In the genomic region with DNA sequence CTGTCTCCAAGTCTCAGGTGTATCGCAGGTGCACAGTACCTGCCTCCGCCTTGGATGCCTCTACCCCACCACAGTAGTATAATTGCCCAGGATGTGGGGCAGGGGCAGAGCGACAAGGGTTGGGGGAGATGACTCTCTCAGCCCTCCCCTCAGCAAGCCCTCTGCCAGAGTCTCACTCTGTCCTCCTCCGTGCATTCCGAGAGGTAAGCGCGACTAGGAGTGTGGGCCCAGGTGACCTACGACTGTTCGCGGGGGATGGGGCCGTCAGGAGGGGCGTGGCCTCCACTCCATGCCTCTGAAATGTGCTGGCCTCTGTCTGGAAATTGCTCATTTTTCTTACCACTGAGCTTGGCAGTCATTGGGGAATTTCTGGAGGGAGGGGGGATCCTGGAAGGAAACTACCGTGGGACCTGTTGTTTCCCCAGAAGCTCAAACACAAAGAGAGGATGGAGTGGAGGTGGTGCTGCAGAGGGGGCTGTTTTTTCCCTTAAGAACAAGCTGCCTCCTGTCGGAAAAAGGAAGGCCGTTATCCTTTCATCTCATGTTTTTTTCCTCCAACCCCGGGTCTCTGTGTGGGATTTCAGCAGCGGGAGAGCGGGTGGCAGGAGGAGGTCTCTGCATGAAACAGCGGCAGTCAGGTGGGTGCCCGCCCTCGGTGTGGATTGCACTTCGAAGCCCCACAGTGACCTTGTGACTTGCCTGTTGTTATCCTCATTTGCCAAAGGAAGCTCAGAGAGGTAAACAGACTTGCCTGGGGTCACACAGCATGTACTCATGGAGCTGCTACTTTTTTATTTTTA, we compare ENCODE assay signal across 1 cellular context.
A peak's percentile ranks its signal among the peaks of the same experiment; 100 is the strongest.
TF ChIP-seq lines count a peak whose summit lies in the region.

No MANE protein-coding gene starts in this region.

TF ChIP-seq in HepG2, 621 proteins besides CTCF, POLR2A, EP300 and RAD21 (continues in another document):
- TF ChIP-seq GATAD2A (CRISPR knock-in tag; IDR thresholded peaks at IDR 0.05), result no peak
- 0 out of 2 replicates have a peak, but pooled peaks have one; percentile 32 for TF ChIP-seq CSRNP1 (CRISPR knock-in tag; IDR thresholded peaks at IDR 0.05)
- no peak; the same call in 1 of the 2 replicates for TF ChIP-seq CCDC6 (CRISPR knock-in tag; IDR thresholded peaks at IDR 0.05)
- peak; percentile 41 for TF ChIP-seq TEAD3 (CRISPR knock-in tag; optimal IDR thresholded peaks at IDR 0.05; ENCODE audit: borderline replicate concordance)
- peak; percentile 87 for TF ChIP-seq ZMYM3 (CRISPR knock-in tag; IDR thresholded peaks at IDR 0.05)
- TF ChIP-seq, protein P1, sequence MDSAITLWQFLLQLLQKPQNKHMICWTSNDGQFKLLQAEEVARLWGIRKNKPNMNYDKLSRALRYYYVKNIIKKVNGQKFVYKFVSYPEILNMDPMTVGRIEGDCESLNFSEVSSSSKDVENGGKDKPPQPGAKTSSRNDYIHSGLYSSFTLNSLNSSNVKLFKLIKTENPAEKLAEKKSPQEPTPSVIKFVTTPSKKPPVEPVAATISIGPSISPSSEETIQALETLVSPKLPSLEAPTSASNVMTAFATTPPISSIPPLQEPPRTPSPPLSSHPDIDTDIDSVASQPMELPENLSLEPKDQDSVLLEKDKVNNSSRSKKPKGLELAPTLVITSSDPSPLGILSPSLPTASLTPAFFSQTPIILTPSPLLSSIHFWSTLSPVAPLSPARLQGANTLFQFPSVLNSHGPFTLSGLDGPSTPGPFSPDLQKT (CRISPR knock-in tag; IDR thresholded peaks at IDR 0.05; ENCODE audit: borderline replicate concordance), result no peak
- TF ChIP-seq MAFK (conservative IDR thresholded peaks at IDR 0.05 in 1 of 2, IDR thresholded peaks at IDR 0.05 in 1 of 2; ENCODE audit: low read length in 2 of 2), result no peak
- TF ChIP-seq ZNF501 (CRISPR knock-in tag; IDR thresholded peaks at IDR 0.05), result peak; percentile 15; the same call in 1 of the 2 replicates
- TF ChIP-seq, protein P2, sequence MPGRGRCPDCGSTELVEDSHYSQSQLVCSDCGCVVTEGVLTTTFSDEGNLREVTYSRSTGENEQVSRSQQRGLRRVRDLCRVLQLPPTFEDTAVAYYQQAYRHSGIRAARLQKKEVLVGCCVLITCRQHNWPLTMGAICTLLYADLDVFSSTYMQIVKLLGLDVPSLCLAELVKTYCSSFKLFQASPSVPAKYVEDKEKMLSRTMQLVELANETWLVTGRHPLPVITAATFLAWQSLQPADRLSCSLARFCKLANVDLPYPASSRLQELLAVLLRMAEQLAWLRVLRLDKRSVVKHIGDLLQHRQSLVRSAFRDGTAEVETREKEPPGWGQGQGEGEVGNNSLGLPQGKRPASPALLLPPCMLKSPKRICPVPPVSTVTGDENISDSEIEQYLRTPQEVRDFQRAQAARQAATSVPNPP (CRISPR knock-in tag; IDR thresholded peaks at IDR 0.05), result no peak
- TF ChIP-seq CCAR2 (optimal IDR thresholded peaks at IDR 0.05; ENCODE audit: low read depth, low read length), result no peak
- TF ChIP-seq, protein P3, sequence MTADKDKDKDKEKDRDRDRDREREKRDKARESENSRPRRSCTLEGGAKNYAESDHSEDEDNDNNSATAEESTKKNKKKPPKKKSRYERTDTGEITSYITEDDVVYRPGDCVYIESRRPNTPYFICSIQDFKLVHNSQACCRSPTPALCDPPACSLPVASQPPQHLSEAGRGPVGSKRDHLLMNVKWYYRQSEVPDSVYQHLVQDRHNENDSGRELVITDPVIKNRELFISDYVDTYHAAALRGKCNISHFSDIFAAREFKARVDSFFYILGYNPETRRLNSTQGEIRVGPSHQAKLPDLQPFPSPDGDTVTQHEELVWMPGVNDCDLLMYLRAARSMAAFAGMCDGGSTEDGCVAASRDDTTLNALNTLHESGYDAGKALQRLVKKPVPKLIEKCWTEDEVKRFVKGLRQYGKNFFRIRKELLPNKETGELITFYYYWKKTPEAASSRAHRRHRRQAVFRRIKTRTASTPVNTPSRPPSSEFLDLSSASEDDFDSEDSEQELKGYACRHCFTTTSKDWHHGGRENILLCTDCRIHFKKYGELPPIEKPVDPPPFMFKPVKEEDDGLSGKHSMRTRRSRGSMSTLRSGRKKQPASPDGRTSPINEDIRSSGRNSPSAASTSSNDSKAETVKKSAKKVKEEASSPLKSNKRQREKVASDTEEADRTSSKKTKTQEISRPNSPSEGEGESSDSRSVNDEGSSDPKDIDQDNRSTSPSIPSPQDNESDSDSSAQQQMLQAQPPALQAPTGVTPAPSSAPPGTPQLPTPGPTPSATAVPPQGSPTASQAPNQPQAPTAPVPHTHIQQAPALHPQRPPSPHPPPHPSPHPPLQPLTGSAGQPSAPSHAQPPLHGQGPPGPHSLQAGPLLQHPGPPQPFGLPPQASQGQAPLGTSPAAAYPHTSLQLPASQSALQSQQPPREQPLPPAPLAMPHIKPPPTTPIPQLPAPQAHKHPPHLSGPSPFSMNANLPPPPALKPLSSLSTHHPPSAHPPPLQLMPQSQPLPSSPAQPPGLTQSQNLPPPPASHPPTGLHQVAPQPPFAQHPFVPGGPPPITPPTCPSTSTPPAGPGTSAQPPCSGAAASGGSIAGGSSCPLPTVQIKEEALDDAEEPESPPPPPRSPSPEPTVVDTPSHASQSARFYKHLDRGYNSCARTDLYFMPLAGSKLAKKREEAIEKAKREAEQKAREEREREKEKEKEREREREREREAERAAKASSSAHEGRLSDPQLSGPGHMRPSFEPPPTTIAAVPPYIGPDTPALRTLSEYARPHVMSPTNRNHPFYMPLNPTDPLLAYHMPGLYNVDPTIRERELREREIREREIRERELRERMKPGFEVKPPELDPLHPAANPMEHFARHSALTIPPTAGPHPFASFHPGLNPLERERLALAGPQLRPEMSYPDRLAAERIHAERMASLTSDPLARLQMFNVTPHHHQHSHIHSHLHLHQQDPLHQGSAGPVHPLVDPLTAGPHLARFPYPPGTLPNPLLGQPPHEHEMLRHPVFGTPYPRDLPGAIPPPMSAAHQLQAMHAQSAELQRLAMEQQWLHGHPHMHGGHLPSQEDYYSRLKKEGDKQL (CRISPR knock-in tag; IDR thresholded peaks at IDR 0.05; ENCODE audit: low read depth), result no peak
- no peak for TF ChIP-seq SP140L (CRISPR knock-in tag; IDR thresholded peaks at IDR 0.05; ENCODE audit: borderline replicate concordance)
- TF ChIP-seq MLX (CRISPR knock-in tag; IDR thresholded peaks at IDR 0.05), result no peak
- TF ChIP-seq, protein P4, sequence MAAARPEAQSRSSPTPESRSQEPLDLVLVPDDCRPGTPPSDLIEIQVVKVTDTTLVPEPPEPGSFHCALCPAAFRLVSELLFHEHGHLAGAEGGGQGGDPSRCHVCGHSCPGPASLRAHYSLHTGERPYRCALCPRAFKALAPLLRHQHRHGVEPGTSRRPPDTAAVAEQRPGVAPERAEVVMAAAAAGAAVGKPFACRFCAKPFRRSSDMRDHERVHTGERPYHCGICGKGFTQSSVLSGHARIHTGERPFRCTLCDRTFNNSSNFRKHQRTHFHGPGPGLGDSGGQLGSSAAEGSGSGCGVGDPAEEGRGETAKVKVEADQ (CRISPR knock-in tag; IDR thresholded peaks at IDR 0.05; ENCODE audit: borderline replicate concordance), result no peak
- peak; percentile 67 for TF ChIP-seq ZFP36 (IDR thresholded peaks at IDR 0.05; ENCODE audit: borderline replicate concordance, low read depth, low read length, partially characterized antibody)
- TF ChIP-seq, protein P5, sequence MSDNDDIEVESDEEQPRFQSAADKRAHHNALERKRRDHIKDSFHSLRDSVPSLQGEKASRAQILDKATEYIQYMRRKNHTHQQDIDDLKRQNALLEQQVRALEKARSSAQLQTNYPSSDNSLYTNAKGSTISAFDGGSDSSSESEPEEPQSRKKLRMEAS (IDR thresholded peaks at IDR 0.05), result peak; percentile 7
- TF ChIP-seq ZFP90 (CRISPR knock-in tag; IDR thresholded peaks at IDR 0.05; ENCODE audit: borderline replicate concordance), result no peak
- peak; percentile 19; the same call in 1 of the 2 replicates for TF ChIP-seq ZFP91 (CRISPR knock-in tag; IDR thresholded peaks at IDR 0.05; ENCODE audit: borderline replicate concordance)
- TF ChIP-seq, protein P6, sequence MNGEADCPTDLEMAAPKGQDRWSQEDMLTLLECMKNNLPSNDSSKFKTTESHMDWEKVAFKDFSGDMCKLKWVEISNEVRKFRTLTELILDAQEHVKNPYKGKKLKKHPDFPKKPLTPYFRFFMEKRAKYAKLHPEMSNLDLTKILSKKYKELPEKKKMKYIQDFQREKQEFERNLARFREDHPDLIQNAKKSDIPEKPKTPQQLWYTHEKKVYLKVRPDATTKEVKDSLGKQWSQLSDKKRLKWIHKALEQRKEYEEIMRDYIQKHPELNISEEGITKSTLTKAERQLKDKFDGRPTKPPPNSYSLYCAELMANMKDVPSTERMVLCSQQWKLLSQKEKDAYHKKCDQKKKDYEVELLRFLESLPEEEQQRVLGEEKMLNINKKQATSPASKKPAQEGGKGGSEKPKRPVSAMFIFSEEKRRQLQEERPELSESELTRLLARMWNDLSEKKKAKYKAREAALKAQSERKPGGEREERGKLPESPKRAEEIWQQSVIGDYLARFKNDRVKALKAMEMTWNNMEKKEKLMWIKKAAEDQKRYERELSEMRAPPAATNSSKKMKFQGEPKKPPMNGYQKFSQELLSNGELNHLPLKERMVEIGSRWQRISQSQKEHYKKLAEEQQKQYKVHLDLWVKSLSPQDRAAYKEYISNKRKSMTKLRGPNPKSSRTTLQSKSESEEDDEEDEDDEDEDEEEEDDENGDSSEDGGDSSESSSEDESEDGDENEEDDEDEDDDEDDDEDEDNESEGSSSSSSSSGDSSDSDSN (CRISPR knock-in tag; IDR thresholded peaks at IDR 0.05), result no peak
- no peak for TF ChIP-seq ZFX (CRISPR knock-in tag; IDR thresholded peaks at IDR 0.05; ENCODE audit: low read depth)
- 0 out of 2 replicates have a peak, but pooled peaks have one; percentile 5 for TF ChIP-seq EED (CRISPR knock-in tag; IDR thresholded peaks at IDR 0.05)
- TF ChIP-seq MAZ (IDR thresholded peaks at IDR 0.05; ENCODE audit: borderline replicate concordance, low read depth, low read length), result 0 out of 2 replicates have a peak, but pooled peaks have one; percentile 11
- no peak for TF ChIP-seq MAZ (CRISPR knock-in tag; IDR thresholded peaks at IDR 0.05; ENCODE audit: low read depth)
- no peak for TF ChIP-seq NONO (IDR thresholded peaks at IDR 0.05)
- no peak for TF ChIP-seq NONO (CRISPR knock-in tag; conservative IDR thresholded peaks at IDR 0.05)
- peak; percentile 98 for TF ChIP-seq ZNF768 (CRISPR knock-in tag; IDR thresholded peaks at IDR 0.05)
- TF ChIP-seq ZNF232 (CRISPR knock-in tag; IDR thresholded peaks at IDR 0.05; ENCODE audit: borderline replicate concordance), result no peak
- TF ChIP-seq, protein P7, sequence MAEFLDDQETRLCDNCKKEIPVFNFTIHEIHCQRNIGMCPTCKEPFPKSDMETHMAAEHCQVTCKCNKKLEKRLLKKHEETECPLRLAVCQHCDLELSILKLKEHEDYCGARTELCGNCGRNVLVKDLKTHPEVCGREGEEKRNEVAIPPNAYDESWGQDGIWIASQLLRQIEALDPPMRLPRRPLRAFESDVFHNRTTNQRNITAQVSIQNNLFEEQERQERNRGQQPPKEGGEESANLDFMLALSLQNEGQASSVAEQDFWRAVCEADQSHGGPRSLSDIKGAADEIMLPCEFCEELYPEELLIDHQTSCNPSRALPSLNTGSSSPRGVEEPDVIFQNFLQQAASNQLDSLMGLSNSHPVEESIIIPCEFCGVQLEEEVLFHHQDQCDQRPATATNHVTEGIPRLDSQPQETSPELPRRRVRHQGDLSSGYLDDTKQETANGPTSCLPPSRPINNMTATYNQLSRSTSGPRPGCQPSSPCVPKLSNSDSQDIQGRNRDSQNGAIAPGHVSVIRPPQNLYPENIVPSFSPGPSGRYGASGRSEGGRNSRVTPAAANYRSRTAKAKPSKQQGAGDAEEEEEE (CRISPR knock-in tag; IDR thresholded peaks at IDR 0.05; ENCODE audit: borderline replicate concordance), result 0 out of 2 replicates have a peak, but pooled peaks have one; percentile 12
- peak; percentile 31; the same call in 1 of the 2 replicates for TF ChIP-seq SAP130 (CRISPR knock-in tag; IDR thresholded peaks at IDR 0.05; ENCODE audit: low read depth)
- peak; percentile 40; the same call in 1 of the 2 replicates for TF ChIP-seq KDM1A (CRISPR knock-in tag; IDR thresholded peaks at IDR 0.05)
- 0 out of 2 replicates have a peak, but pooled peaks have one; percentile 35 for TF ChIP-seq GLI4 (CRISPR knock-in tag; IDR thresholded peaks at IDR 0.05; ENCODE audit: borderline replicate concordance)
- 0 out of 2 replicates have a peak, but pooled peaks have one; percentile 12 for TF ChIP-seq FOSL2 (CRISPR knock-in tag; IDR thresholded peaks at IDR 0.05)
- TF ChIP-seq MXI1 (IDR thresholded peaks at IDR 0.05; ENCODE audit: borderline replicate concordance, low read depth, low read length), result no peak
- TF ChIP-seq SP1 (IDR thresholded peaks at IDR 0.05), result no peak
- TF ChIP-seq SP1 (CRISPR knock-in tag; IDR thresholded peaks at IDR 0.05), result peak; percentile 30; the same call in 1 of the 2 replicates
- no peak for TF ChIP-seq ZNF577 (CRISPR knock-in tag; IDR thresholded peaks at IDR 0.05; ENCODE audit: borderline replicate concordance, low read depth)
- peak; percentile 20; the same call in 1 of the 2 replicates for TF ChIP-seq CBX5 (CRISPR knock-in tag; IDR thresholded peaks at IDR 0.05; ENCODE audit: borderline replicate concordance)
- peak; percentile 95 for TF ChIP-seq ZEB1 (IDR thresholded peaks at IDR 0.05; ENCODE audit: insufficient replicate concordance, low read depth)
